In the genomic region with DNA sequence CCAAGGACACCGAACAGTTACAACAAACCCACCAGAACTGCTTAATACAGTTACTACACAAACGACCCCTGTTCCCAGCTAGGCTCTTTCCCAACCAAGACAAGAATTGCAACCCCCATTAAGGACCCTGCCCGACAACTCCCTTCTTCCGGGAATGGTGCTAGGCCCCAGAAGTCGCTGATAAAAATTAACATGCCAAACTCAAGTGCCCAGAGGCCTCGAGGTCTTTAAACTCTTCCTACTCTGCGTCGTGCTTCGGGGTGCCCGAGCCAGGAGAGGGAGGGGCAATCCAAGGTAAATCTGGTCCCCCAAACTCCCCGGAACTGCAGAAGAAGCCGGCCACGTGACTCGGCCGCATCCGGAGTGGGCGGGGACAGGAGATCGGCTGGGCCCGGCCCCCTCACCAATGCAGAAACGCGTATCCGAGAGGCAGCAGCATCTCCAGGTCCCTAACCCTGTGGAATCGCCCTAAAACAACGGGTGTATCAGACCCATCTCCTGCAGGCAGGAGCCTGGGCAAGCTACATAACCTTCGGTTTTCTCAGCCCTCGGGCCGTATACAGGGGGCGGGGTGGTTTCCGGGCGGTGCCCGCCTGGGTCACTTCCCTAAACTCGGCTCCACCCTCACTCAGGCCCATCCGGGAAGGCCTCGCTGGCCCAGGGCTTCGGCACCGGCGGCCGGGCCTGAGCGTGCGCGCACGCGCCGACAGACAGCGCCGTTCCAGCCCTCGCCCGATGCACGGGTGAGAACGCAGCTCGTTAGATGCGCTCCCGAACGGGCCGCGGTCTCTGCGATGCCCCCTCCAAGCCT, we compare ENCODE assay signal across 1 cellular context.
TF ChIP-seq lines count a peak whose summit lies in the region.

No MANE protein-coding gene starts in this region.

TF ChIP-seq in HepG2, 621 proteins besides CTCF, POLR2A, EP300 and RAD21 (continued from another document and continues in another):
- TF ChIP-seq, protein P1, sequence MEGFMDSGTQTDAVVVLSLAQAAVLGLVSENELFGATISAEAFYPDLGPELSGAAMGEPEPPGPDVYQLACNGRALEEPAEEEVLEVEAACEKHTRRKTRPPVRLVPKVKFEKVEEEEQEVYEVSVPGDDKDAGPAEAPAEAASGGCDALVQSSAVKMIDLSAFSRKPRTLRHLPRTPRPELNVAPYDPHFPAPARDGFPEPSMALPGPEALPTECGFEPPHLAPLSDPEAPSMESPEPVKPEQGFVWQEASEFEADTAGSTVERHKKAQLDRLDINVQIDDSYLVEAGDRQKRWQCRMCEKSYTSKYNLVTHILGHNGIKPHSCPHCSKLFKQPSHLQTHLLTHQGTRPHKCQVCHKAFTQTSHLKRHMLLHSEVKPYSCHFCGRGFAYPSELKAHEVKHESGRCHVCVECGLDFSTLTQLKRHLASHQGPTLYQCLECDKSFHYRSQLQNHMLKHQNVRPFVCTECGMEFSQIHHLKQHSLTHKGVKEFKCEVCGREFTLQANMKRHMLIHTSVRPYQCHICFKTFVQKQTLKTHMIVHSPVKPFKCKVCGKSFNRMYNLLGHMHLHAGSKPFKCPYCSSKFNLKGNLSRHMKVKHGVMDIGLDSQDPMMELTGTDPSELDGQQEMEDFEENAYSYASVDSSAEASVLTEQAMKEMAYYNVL (CRISPR knock-in tag; IDR thresholded peaks at IDR 0.05; ENCODE audit: borderline replicate concordance), result no peak
- TF ChIP-seq STAT5B (CRISPR knock-in tag; IDR thresholded peaks at IDR 0.05), result 0 out of 2 replicates have a peak, but pooled peaks have one; percentile 11
- peak; percentile 41 for TF ChIP-seq HNRNPLL (IDR thresholded peaks at IDR 0.05; ENCODE audit: low read depth, low read length, poor library complexity, severe bottlenecking)
- TF ChIP-seq ZNF274 (CRISPR knock-in tag; IDR thresholded peaks at IDR 0.05), result peak; percentile 65; the same call in 1 of the 2 replicates
- TF ChIP-seq, protein P2, sequence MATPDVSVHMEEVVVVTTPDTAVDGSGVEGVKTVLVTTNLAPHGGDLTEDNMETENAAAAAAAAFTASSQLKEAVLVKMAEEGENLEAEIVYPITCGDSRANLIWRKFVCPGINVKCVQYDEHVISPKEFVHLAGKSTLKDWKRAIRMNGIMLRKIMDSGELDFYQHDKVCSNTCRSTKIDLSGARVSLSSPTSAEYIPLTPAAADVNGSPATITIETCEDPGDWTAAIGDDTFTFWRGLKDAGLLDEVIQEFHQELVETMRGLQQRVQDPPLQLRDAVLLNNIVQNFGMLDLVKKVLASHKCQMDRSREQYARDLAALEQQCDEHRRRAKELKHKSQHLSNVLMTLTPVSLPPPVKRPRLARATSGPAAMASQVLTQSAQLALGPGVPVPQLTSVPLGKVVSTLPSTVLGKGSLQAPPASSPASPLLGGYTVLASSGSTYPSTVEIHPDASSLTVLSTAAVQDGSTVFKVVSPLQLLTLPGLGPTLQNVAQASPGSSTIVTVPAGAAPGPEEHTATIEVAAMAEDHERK (CRISPR knock-in tag; IDR thresholded peaks at IDR 0.05; ENCODE audit: low read depth), result no peak
- no peak for TF ChIP-seq LCORL (IDR thresholded peaks at IDR 0.05)
- TF ChIP-seq LCORL (CRISPR knock-in tag; IDR thresholded peaks at IDR 0.05), result no peak
- peak; percentile 57; the same call in 1 of the 2 replicates for TF ChIP-seq ZGPAT (CRISPR knock-in tag; IDR thresholded peaks at IDR 0.05)
- peak; percentile 16; the same call in 1 of the 2 replicates for TF ChIP-seq ZNF430 (CRISPR knock-in tag; IDR thresholded peaks at IDR 0.05)
- TF ChIP-seq, protein P3, sequence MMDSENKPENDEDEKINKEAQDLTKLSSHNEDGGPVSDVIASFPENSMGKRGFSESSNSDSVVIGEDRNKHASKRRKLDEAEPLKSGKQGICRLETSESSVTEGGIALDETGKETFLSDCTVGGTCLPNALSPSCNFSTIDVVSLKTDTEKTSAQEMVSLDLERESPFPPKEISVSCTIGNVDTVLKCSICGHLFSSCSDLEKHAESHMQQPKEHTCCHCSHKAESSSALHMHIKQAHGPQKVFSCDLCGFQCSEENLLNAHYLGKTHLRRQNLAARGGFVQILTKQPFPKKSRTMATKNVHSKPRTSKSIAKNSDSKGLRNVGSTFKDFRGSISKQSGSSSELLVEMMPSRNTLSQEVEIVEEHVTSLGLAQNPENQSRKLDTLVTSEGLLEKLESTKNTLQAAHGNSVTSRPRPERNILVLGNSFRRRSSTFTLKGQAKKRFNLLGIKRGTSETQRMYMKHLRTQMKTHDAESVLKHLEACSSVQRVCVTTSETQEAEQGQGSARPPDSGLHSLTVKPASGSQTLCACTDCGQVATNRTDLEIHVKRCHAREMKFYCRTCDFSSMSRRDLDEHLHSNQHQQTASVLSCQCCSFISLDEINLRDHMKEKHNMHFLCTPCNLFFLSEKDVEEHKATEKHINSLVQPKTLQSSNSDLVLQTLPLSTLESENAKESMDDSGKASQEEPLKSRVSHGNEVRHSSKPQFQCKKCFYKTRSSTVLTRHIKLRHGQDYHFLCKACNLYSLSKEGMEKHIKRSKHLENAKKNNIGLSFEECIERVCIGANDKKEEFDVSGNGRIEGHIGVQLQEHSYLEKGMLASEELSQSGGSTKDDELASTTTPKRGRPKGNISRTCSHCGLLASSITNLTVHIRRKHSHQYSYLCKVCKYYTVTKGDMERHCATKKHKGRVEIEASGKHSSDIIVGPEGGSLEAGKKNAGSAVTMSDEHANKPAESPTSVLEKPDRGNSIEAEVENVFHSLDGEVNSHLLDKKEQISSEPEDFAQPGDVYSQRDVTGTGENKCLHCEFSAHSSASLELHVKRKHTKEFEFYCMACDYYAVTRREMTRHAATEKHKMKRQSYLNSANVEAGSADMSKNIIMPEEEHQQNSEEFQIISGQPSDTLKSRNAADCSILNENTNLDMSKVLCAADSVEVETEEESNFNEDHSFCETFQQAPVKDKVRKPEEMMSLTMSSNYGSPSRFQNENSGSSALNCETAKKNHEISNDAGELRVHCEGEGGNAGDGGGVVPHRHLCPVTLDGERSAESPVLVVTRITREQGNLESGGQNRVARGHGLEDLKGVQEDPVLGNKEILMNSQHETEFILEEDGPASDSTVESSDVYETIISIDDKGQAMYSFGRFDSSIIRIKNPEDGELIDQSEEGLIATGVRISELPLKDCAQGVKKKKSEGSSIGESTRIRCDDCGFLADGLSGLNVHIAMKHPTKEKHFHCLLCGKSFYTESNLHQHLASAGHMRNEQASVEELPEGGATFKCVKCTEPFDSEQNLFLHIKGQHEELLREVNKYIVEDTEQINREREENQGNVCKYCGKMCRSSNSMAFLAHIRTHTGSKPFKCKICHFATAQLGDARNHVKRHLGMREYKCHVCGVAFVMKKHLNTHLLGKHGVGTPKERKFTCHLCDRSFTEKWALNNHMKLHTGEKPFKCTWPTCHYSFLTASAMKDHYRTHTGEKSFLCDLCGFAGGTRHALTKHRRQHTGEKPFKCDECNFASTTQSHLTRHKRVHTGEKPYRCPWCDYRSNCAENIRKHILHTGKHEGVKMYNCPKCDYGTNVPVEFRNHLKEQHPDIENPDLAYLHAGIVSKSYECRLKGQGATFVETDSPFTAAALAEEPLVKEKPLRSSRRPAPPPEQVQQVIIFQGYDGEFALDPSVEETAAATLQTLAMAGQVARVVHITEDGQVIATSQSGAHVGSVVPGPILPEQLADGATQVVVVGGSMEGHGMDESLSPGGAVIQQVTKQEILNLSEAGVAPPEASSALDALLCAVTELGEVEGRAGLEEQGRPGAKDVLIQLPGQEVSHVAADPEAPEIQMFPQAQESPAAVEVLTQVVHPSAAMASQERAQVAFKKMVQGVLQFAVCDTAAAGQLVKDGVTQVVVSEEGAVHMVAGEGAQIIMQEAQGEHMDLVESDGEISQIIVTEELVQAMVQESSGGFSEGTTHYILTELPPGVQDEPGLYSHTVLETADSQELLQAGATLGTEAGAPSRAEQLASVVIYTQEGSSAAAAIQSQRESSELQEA (CRISPR knock-in tag; IDR thresholded peaks at IDR 0.05; ENCODE audit: not compliant biosample characterization), result peak; percentile 55
- no peak for TF ChIP-seq SP1 (IDR thresholded peaks at IDR 0.05)
- peak; percentile 25 for TF ChIP-seq SP1 (CRISPR knock-in tag; IDR thresholded peaks at IDR 0.05)
- 0 out of 2 replicates have a peak, but pooled peaks have one; percentile 16 for TF ChIP-seq ZNF614 (CRISPR knock-in tag; IDR thresholded peaks at IDR 0.05; ENCODE audit: borderline replicate concordance)
- TF ChIP-seq, protein P4, sequence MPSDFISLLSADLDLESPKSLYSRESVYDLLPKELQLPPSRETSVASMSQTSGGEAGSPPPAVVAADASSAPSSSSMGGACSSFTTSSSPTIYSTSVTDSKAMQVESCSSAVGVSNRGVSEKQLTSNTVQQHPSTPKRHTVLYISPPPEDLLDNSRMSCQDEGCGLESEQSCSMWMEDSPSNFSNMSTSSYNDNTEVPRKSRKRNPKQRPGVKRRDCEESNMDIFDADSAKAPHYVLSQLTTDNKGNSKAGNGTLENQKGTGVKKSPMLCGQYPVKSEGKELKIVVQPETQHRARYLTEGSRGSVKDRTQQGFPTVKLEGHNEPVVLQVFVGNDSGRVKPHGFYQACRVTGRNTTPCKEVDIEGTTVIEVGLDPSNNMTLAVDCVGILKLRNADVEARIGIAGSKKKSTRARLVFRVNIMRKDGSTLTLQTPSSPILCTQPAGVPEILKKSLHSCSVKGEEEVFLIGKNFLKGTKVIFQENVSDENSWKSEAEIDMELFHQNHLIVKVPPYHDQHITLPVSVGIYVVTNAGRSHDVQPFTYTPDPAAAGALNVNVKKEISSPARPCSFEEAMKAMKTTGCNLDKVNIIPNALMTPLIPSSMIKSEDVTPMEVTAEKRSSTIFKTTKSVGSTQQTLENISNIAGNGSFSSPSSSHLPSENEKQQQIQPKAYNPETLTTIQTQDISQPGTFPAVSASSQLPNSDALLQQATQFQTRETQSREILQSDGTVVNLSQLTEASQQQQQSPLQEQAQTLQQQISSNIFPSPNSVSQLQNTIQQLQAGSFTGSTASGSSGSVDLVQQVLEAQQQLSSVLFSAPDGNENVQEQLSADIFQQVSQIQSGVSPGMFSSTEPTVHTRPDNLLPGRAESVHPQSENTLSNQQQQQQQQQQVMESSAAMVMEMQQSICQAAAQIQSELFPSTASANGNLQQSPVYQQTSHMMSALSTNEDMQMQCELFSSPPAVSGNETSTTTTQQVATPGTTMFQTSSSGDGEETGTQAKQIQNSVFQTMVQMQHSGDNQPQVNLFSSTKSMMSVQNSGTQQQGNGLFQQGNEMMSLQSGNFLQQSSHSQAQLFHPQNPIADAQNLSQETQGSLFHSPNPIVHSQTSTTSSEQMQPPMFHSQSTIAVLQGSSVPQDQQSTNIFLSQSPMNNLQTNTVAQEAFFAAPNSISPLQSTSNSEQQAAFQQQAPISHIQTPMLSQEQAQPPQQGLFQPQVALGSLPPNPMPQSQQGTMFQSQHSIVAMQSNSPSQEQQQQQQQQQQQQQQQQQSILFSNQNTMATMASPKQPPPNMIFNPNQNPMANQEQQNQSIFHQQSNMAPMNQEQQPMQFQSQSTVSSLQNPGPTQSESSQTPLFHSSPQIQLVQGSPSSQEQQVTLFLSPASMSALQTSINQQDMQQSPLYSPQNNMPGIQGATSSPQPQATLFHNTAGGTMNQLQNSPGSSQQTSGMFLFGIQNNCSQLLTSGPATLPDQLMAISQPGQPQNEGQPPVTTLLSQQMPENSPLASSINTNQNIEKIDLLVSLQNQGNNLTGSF (CRISPR knock-in tag; IDR thresholded peaks at IDR 0.05), result no peak
- no peak for TF ChIP-seq SOX13 (IDR thresholded peaks at IDR 0.05)
- TF ChIP-seq SOX13 (CRISPR knock-in tag; conservative IDR thresholded peaks at IDR 0.05 in 1 of 2, IDR thresholded peaks at IDR 0.05 in 1 of 2), result peak in 1 of 2 experiments; percentile 12; a peak in 1 of 4 replicates
- peak; percentile 58; the same call in 1 of the 2 replicates for TF ChIP-seq ZNF235 (CRISPR knock-in tag; IDR thresholded peaks at IDR 0.05; ENCODE audit: borderline replicate concordance)
- TF ChIP-seq ZNF501 (CRISPR knock-in tag; IDR thresholded peaks at IDR 0.05), result peak; percentile 55; the same call in 1 of the 2 replicates
- TF ChIP-seq KLF16 (CRISPR knock-in tag; IDR thresholded peaks at IDR 0.05), result peak in 1 of 2 experiments; percentile 62; a peak in 2 of 4 replicates
- TF ChIP-seq NAIF1 (CRISPR knock-in tag; IDR thresholded peaks at IDR 0.05; ENCODE audit: borderline replicate concordance), result no peak
- TF ChIP-seq ARID4A (CRISPR knock-in tag; IDR thresholded peaks at IDR 0.05; ENCODE audit: borderline replicate concordance), result peak; percentile 70; the same call in 1 of the 2 replicates
